Comparison of ENCODE assay signal across 11 cellular contexts in genomic region chr19:39937094-39937493, GRCh38. TPM values are rescaled to one million over a fixed set of nuclear protein-coding genes. Genes with fewer than 3 reads are reported as not detected.
DNase-seq lines count a peak whose midpoint lies in the region; ATAC-seq and TF ChIP-seq lines count a peak whose summit lies in the region.
"Had no signal": no experiment of that assay in that cellular context is flagged by ENCODE, and none has a peak within 500 bp of the region (broad histone marks: within the 10 kb centered on the region; RNA-seq: fewer than 3 reads in every experiment).

No MANE protein-coding gene starts in this region.

- no peak for TF ChIP-seq CTCF in MCF 10A (IDR thresholded peaks at IDR 0.05; ENCODE audit: unreplicated experiment)

- BruUV-seq in MCF 10A (replicated peaks; lab: Mats Ljungman, UMichigan) = no TSS peak

- POLR2A ChIA-PET in naive thymus-derived CD8-positive, alpha-beta T cell (lab: Charles Lee) = interaction anchor here (0.6 to 4.0 kb wide), 6 partner anchors 15 to 154 kb away, joined by 3 to 44 read pairs (median 8); partner anchors contain the start of genes PSMC4, ZNF546 and ZNF780A
- POLR2A ChIA-PET in MCF 10A (lab: Yijun Ruan, JAX) = no interaction called here

- peak overlapping the region; percentile 20 for H3K4me3 Mint-ChIP-seq in activated T-helper 1 cell treated with anti-CD3 and anti-CD28 coated beads, Interleukin-12 subunit alpha, Interleukin-12 subunit beta, Interleukin-2, Interleukin-4 antibody, amounts not matched to agents 30 ng/mL and 10 ng/mL and 1 ng/mL, durations not matched to agents 14 hours and 24 hours and 36 hours
- peak overlapping the region in 9 of 10 donors; percentile 30 to 80 (median 58) for H3K4me3 Mint-ChIP-seq in naive thymus-derived CD8-positive, alpha-beta T cell
- no peak overlapping the region for H3K4me3 Mint-ChIP-seq in MCF 10A (ENCODE audit: unreplicated experiment)
- H3K4me3 Mint-ChIP-seq: brain, type B pancreatic cell had no signal

- peaks cover 17% of the 10 kb centered on the region for H3K36me3 Mint-ChIP-seq in activated T-helper 1 cell treated with anti-CD3 and anti-CD28 coated beads, Interleukin-12 subunit alpha, Interleukin-12 subunit beta, Interleukin-2, Interleukin-4 antibody, amounts not matched to agents 30 ng/mL and 10 ng/mL and 1 ng/mL, durations not matched to agents 14 hours and 24 hours and 36 hours (ENCODE audit: low read depth)
- peaks cover 4 to 8% (median 8%) of the 10 kb centered on the region in 3 donors for H3K36me3 Mint-ChIP-seq in naive thymus-derived CD8-positive, alpha-beta T cell
- H3K36me3 Mint-ChIP-seq in MCF 10A (ENCODE audit: insufficient read depth, unreplicated experiment) = no peaks in the 10 kb centered on the region
- H3K36me3 Mint-ChIP-seq: brain, type B pancreatic cell had no signal

- H3K4me1 Mint-ChIP-seq in activated T-helper 1 cell treated with anti-CD3 and anti-CD28 coated beads, Interleukin-12 subunit alpha, Interleukin-12 subunit beta, Interleukin-2, Interleukin-4 antibody, amounts not matched to agents 30 ng/mL and 10 ng/mL and 1 ng/mL, durations not matched to agents 14 hours and 24 hours and 36 hours (ENCODE audit: low read depth) = peaks cover 71% of the 10 kb centered on the region
- peaks cover 50 to 83% (median 80%) of the 10 kb centered on the region in 4 donors for H3K4me1 Mint-ChIP-seq in naive thymus-derived CD8-positive, alpha-beta T cell
- H3K4me1 Mint-ChIP-seq in MCF 10A (ENCODE audit: insufficient read depth, unreplicated experiment) = no peaks in the 10 kb centered on the region

- H3K27ac ChIP-seq in temporal lobe (ENCODE audit: low read depth, low read length) = peak overlapping the region; percentile 50
- H3K27ac ChIP-seq: 22Rv1 had no signal

- intact Hi-C loops in activated T-helper 1 cell treated with anti-CD3 and anti-CD28 coated beads, Interleukin-12 subunit alpha, Interleukin-12 subunit beta, Interleukin-2, Interleukin-4 antibody, amounts not matched to agents 30 ng/mL and 10 ng/mL and 1 ng/mL, durations not matched to agents 14 hours and 24 hours and 36 hours (cut with micrococcal nuclease) = loop anchor here (1.0 to 2.0 kb wide), 2 partner anchors 16 to 34 kb away; partner anchors contain the start of gene PSMC4
- intact Hi-C loops in MCF 10A (cut with micrococcal nuclease) = no loop called here

- peak overlapping the region; percentile 80 for H3K27ac Mint-ChIP-seq in activated T-helper 1 cell treated with anti-CD3 and anti-CD28 coated beads, Interleukin-12 subunit alpha, Interleukin-12 subunit beta, Interleukin-2, Interleukin-4 antibody, amounts not matched to agents 30 ng/mL and 10 ng/mL and 1 ng/mL, durations not matched to agents 14 hours and 24 hours and 36 hours
- H3K27ac Mint-ChIP-seq in naive thymus-derived CD8-positive, alpha-beta T cell = peak overlapping the region; percentile 49 to 97 (median 88)
- H3K27ac Mint-ChIP-seq in MCF 10A (ENCODE audit: low read depth, unreplicated experiment) = no peak overlapping the region
- H3K27ac Mint-ChIP-seq: brain, type B pancreatic cell had no signal

- CTCF ChIA-PET in MCF 10A (lab: Yijun Ruan, JAX) = no interaction called here

- H3K9me3 Mint-ChIP-seq in activated T-helper 1 cell treated with anti-CD3 and anti-CD28 coated beads, Interleukin-12 subunit alpha, Interleukin-12 subunit beta, Interleukin-2, Interleukin-4 antibody, amounts not matched to agents 30 ng/mL and 10 ng/mL and 1 ng/mL, durations not matched to agents 14 hours and 24 hours and 36 hours = peaks cover 17% of the 10 kb centered on the region
- H3K9me3 Mint-ChIP-seq in naive thymus-derived CD8-positive, alpha-beta T cell = peaks cover 3 to 20% (median 18%) of the 10 kb centered on the region in 9 donors
- H3K9me3 Mint-ChIP-seq in MCF 10A (ENCODE audit: unreplicated experiment) = no peaks in the 10 kb centered on the region

- H3K27me3 Mint-ChIP-seq in activated T-helper 1 cell treated with anti-CD3 and anti-CD28 coated beads, Interleukin-12 subunit alpha, Interleukin-12 subunit beta, Interleukin-2, Interleukin-4 antibody, amounts not matched to agents 30 ng/mL and 10 ng/mL and 1 ng/mL, durations not matched to agents 14 hours and 24 hours and 36 hours (ENCODE audit: insufficient read depth) = peaks cover 2% of the 10 kb centered on the region
- no peaks in the 10 kb centered on the region for H3K27me3 Mint-ChIP-seq in naive thymus-derived CD8-positive, alpha-beta T cell
- peaks cover 29% of the 10 kb centered on the region for H3K27me3 Mint-ChIP-seq in MCF 10A (ENCODE audit: insufficient read depth, unreplicated experiment)
- H3K27me3 Mint-ChIP-seq: type B pancreatic cell had no signal

- no peak for DNase-seq in activated CD4-positive, CD25-positive, alpha-beta regulatory T cell (lab: John Stamatoyannopoulos, UW)
- peak; percentile 46 for DNase-seq in activated T-helper 1 cell treated with anti-CD3 and anti-CD28 coated beads, Interleukin-12 subunit alpha, Interleukin-12 subunit beta, Interleukin-2, Interleukin-4 antibody, amounts not matched to agents 30 ng/mL and 10 ng/mL and 1 ng/mL, durations not matched to agents 14 hours and 24 hours and 36 hours (ENCODE audit: low spot score)
- peak in 7 of 10 donors; percentile 14 to 55 (median 45) for DNase-seq in naive thymus-derived CD8-positive, alpha-beta T cell
- no peak for DNase-seq in MCF 10A (ENCODE audit: unreplicated experiment)
- no peak for DNase-seq in D341Med (ENCODE audit: low spot score)

- ATAC-seq in activated CD4-positive, CD25-positive, alpha-beta regulatory T cell treated with anti-CD3 and anti-CD28 coated beads, Interleukin-2, amount 50 U/mL, for 24 hours = peak; percentile 75 to 79
- ATAC-seq in naive thymus-derived CD8-positive, alpha-beta T cell = peak; percentile 58 to 67
- no peak for ATAC-seq in HG02840 (IDR thresholded peaks at IDR 0.05; ENCODE audit: low FRiP score, unreplicated experiment)

RNA-seq across cellular contexts. Expression of gene FCGBP, which starts 2.7 kb away (rescaled TPM):
- 2.2 and 3.1 TPM in 2 replicates for total RNA-seq in activated T-helper 1 cell treated with anti-CD3 and anti-CD28 coated beads, Interleukin-12 subunit alpha, Interleukin-12 subunit beta, Interleukin-2, Interleukin-4 antibody, amounts not matched to agents 30 ng/mL and 10 ng/mL and 1 ng/mL, durations not matched to agents 14 hours and 24 hours and 36 hours
- 100 to 1,000 TPM; 223 to 230 TPM for total RNA-seq in naive thymus-derived CD8-positive, alpha-beta T cell
- 10 to 100 TPM in 1 of 3 donors, 1 to 10 TPM in 2; 2.7 to 11.6 (median 3.1) TPM for polyA plus RNA-seq in naive thymus-derived CD8-positive, alpha-beta T cell
- 2.5 TPM for total RNA-seq in temporal lobe
- 0.37 and 0.96 TPM in 2 replicates for total RNA-seq in MCF 10A (2022)

RNA-seq across cellular contexts. Expression of gene PSMC4, which starts 33.9 kb away (rescaled TPM):
- 189 and 190 TPM in 2 replicates for total RNA-seq in activated T-helper 1 cell treated with anti-CD3 and anti-CD28 coated beads, Interleukin-12 subunit alpha, Interleukin-12 subunit beta, Interleukin-2, Interleukin-4 antibody, amounts not matched to agents 30 ng/mL and 10 ng/mL and 1 ng/mL, durations not matched to agents 14 hours and 24 hours and 36 hours
- 10 to 100 TPM; 38.7 to 44.3 TPM for total RNA-seq in naive thymus-derived CD8-positive, alpha-beta T cell
- polyA plus RNA-seq in naive thymus-derived CD8-positive, alpha-beta T cell = 10 to 100 TPM; 71.3 to 80.4 (median 72.8) TPM
- total RNA-seq in temporal lobe = 52.6 TPM
- total RNA-seq in MCF 10A (2022) = 105 and 108 TPM in 2 replicates

RNA-seq across cellular contexts. Expression of gene ZNF546, which starts 59.8 kb away (rescaled TPM):
- 6.1 and 7.1 TPM in 2 replicates for total RNA-seq in activated T-helper 1 cell treated with anti-CD3 and anti-CD28 coated beads, Interleukin-12 subunit alpha, Interleukin-12 subunit beta, Interleukin-2, Interleukin-4 antibody, amounts not matched to agents 30 ng/mL and 10 ng/mL and 1 ng/mL, durations not matched to agents 14 hours and 24 hours and 36 hours
- 10 to 100 TPM; 17.6 to 22.0 TPM for total RNA-seq in naive thymus-derived CD8-positive, alpha-beta T cell
- polyA plus RNA-seq in naive thymus-derived CD8-positive, alpha-beta T cell = 1 to 10 TPM; 4.0 to 6.4 (median 6.2) TPM
- total RNA-seq in temporal lobe = 14.0 TPM
- total RNA-seq in MCF 10A (2022) = 5.2 and 6.3 TPM in 2 replicates

Comparison
In these comparisons a context has a peak if more than half of its experiments do, and no peak if none do; other contexts are left out.
1. DNase-seq: peak in activated T-helper 1 cell treated with anti-CD3 and anti-CD28 coated beads, Interleukin-12 subunit alpha, Interleukin-12 subunit beta, Interleukin-2, Interleukin-4 antibody, amounts not matched to agents 30 ng/mL and 10 ng/mL and 1 ng/mL, durations not matched to agents 14 hours and 24 hours and 36 hours (single experiment) and naive thymus-derived CD8-positive, alpha-beta T cell (7 of 10); none in activated CD4-positive, CD25-positive, alpha-beta regulatory T cell (0 of 4), MCF 10A (single experiment) and D341Med (single experiment).
2. RNA of gene FCGBP, which starts 2.7 kb away (total RNA-seq): 223 to 230 TPM in naive thymus-derived CD8-positive, alpha-beta T cell; 2.2 to 3.1 TPM in activated T-helper 1 cell treated with anti-CD3 and anti-CD28 coated beads, Interleukin-12 subunit alpha, Interleukin-12 subunit beta, Interleukin-2, Interleukin-4 antibody, amounts not matched to agents 30 ng/mL and 10 ng/mL and 1 ng/mL, durations not matched to agents 14 hours and 24 hours and 36 hours, 2.5 TPM in temporal lobe (single experiment) and 0.37 to 0.96 TPM in MCF 10A; every median in the first group is over 10 times any median in the second.